2 cellular contexts compared by ENCODE assay signal in genomic region chr14:99790978-99791376, GRCh38.
TF ChIP-seq lines count a peak whose summit lies in the region.

No MANE protein-coding gene starts in this region.

TF ChIP-seq in IMR-90, 13 proteins besides CTCF, POLR2A, EP300 and RAD21:
- TF ChIP-seq CEBPB (IDR thresholded peaks at IDR 0.05; ENCODE audit: low read depth, low read length) (peak; percentile 46; the same call in 1 of the 2 replicates), MAFK (IDR thresholded peaks at IDR 0.05; ENCODE audit: low read depth, low read length) (no peak), NFE2L2 (IDR thresholded peaks at IDR 0.05; ENCODE audit: low read depth, low read length) (no peak), SMC3 (IDR thresholded peaks at IDR 0.05; ENCODE audit: low read depth, low read length) (no peak), MAZ (IDR thresholded peaks at IDR 0.05; ENCODE audit: borderline replicate concordance, low read depth, low read length) (no peak), MXI1 (IDR thresholded peaks at IDR 0.05; ENCODE audit: borderline replicate concordance, low read depth, low read length) (no peak), FOS (IDR thresholded peaks at IDR 0.05; ENCODE audit: low read depth, low read length) (no peak), BHLHE40 (IDR thresholded peaks at IDR 0.05; ENCODE audit: low read depth, low read length) (no peak)

TF ChIP-seq in K562, 482 proteins besides CTCF, POLR2A, EP300 and RAD21:
- TF ChIP-seq SMARCA4 (IDR thresholded peaks at IDR 0.05), result no peak
- peak; percentile 53 for TF ChIP-seq ATF3 (IDR thresholded peaks at IDR 0.05)
- TF ChIP-seq ATF3 (CRISPR knock-in tag; conservative IDR thresholded peaks at IDR 0.05), result no peak
